ENCODE assay signal across 20 cellular contexts in genomic region chr17:537133-537532, GRCh38.
A peak's percentile ranks its signal among the peaks of the same experiment; 100 is the strongest.
DNase-seq lines count a peak whose midpoint lies in the region; ATAC-seq, FAIRE-seq and TF ChIP-seq lines count a peak whose summit lies in the region.
"Had no signal": no experiment of that assay in that cellular context is flagged by ENCODE, and none has a peak within 500 bp of the region (broad histone marks: within the 10 kb centered on the region; RNA-seq: fewer than 3 reads in every experiment).

No MANE protein-coding gene starts in this region.

- peaks cover 74% of the 10 kb centered on the region for H3K36me3 ChIP-seq in suprapubic skin

- H3K27ac Mint-ChIP-seq in CD14-positive monocyte (peak overlapping the region; percentile 65 to 94 (median 85)), nephron (peak overlapping the region in 2 of 3 experiments; percentile 89 to 96)

- H3K4me1 Mint-ChIP-seq in CD14-positive monocyte (peaks cover 86% of the 10 kb centered on the region), nephron (peaks cover 60% of the 10 kb centered on the region)

- no peak for DNase-seq in CD14-positive monocyte (ENCODE audit: low spot score)
- DNase-seq in HTR-8/SVneo (ENCODE audit: insufficient read length, low spot score) = no peak
- peak; percentile 19 for DNase-seq in cerebellar cortex (ENCODE audit: low spot score)
- no peak for DNase-seq in suprapubic skin (ENCODE audit: low spot score in 2 of 2)
- DNase-seq in left lobe of liver (ENCODE audit: low spot score) = no peak
- DNase-seq in T1000 (lab: John Stamatoyannopoulos, UW) = no peak
- DNase-seq: DND-41, GF-D8, KBM-7, NCI-H1436 treated with DMSO at 0.1 percent for 48 hours, NCI-H2029 treated with DMSO at 0.1 percent for 48 hours, NCI-H2171 treated with DMSO at 0.1 percent for 48 hours, NCI-H446 treated with DMSO at 0.1 percent for 48 hours had no signal

- no peaks in the 10 kb centered on the region for H3K27me3 ChIP-seq in suprapubic skin

- 90% methylated on average over 14 of the region's 14 CpGs for WGBS in suprapubic skin

- no peak for TF ChIP-seq CTCF in CD14-positive monocyte (IDR thresholded peaks at IDR 0.05)
- no peak for TF ChIP-seq CTCF in nephron (IDR thresholded peaks at IDR 0.05; ENCODE audit: unreplicated experiment in 3 of 3)
- TF ChIP-seq CTCF in suprapubic skin (IDR thresholded peaks at IDR 0.05) = no peak

- H3K4me3 Mint-ChIP-seq in CD14-positive monocyte (no peak overlapping the region), nephron (no peak overlapping the region)

- no peak for TF ChIP-seq POLR2A in suprapubic skin (IDR thresholded peaks at IDR 0.05)

- FAIRE-seq in HTR-8/SVneo (lab: Jason Lieb, UNC) = peak; percentile 58
- FAIRE-seq: A549, GM12891, GM18507 had no signal

- H3K9me3 ChIP-seq in suprapubic skin = no peaks in the 10 kb centered on the region
- H3K9me3 ChIP-seq: A549, HAP-1 had no signal

- no peaks in the 10 kb centered on the region for H3K4me1 ChIP-seq in suprapubic skin
- H3K4me1 ChIP-seq: A549, HAP-1 had no signal

- H3K36me3 Mint-ChIP-seq in CD14-positive monocyte (peaks cover 42 to 52% of the 10 kb centered on the region in 2 donors), nephron (ENCODE audit: low read depth) (peaks cover 51% of the 10 kb centered on the region)

- H3K27ac ChIP-seq in suprapubic skin = no peak overlapping the region
- H3K27ac ChIP-seq: A549, RWPE1 had no signal

- H3K9me3 Mint-ChIP-seq in CD14-positive monocyte (peaks cover 0 to 5% (median 0%) of the 10 kb centered on the region in 7 donors), nephron (no peaks in the 10 kb centered on the region)

- H3K4me3 ChIP-seq in suprapubic skin = no peak overlapping the region
- H3K4me3 ChIP-seq: A549, HAP-1 had no signal

- no peak for ATAC-seq in left lobe of liver
- ATAC-seq in GM19467 (IDR thresholded peaks at IDR 0.05; ENCODE audit: unreplicated experiment) = no peak
- ATAC-seq: A549 had no signal

- intact Hi-C loops in CD14-positive monocyte (cut with micrococcal nuclease) = no loop called here

- H3K27me3 Mint-ChIP-seq in CD14-positive monocyte (ENCODE audit: low read depth in 3 of 3) = peaks cover 0 to 1% (median 0%) of the 10 kb centered on the region in 3 donors
- no peaks in the 10 kb centered on the region for H3K27me3 Mint-ChIP-seq in nephron (ENCODE audit: low read depth)

- TF ChIP-seq EP300 in suprapubic skin (IDR thresholded peaks at IDR 0.05) = no peak
